ENCODE assay signal across 13 cellular contexts in genomic region chr15:62920569-62921502, GRCh38.
DNase-seq lines count a peak whose midpoint lies in the region; ATAC-seq and TF ChIP-seq lines count a peak whose summit lies in the region.
"Had no signal": no experiment of that assay in that cellular context is flagged by ENCODE, and none has a peak within 500 bp of the region (broad histone marks: within the 10 kb centered on the region; RNA-seq: fewer than 3 reads in every experiment).

No MANE protein-coding gene starts in this region.

- no peaks in the 10 kb centered on the region for H3K36me3 Mint-ChIP-seq in stimulated activated effector memory CD8-positive, alpha-beta T cell treated with anti-CD3 and anti-CD28 coated beads, Interleukin-12 subunit alpha, Interleukin-12 subunit beta, amount 100 ng/mL, for 72 hours
- H3K36me3 Mint-ChIP-seq: activated naive CD4-positive, alpha-beta T cell treated with anti-CD3 and anti-CD28 coated beads, Interleukin-2, amount 50 U/mL, for 72 hours had no signal

- peak overlapping the region; percentile 9 for H2AFZ ChIP-seq in smooth muscle cell (ENCODE audit: low read depth)

- no peaks in the 10 kb centered on the region for H3K36me3 ChIP-seq in smooth muscle cell (ENCODE audit: low read depth)

- no peak for TF ChIP-seq CTCF in smooth muscle cell (IDR thresholded peaks at IDR 0.05; ENCODE audit: borderline replicate concordance, insufficient read depth, poor library complexity, severe bottlenecking)

- DNase-seq in H4 (ENCODE audit: low spot score) (peak; percentile 28), astrocyte of the hippocampus (ENCODE audit: low read depth, low spot score) (peak; percentile 81), left ventricle myocardium superior (peak; percentile 58), smooth muscle cell (lab: John Stamatoyannopoulos, UW; ENCODE audit: unreplicated experiment) (no peak), HT-29 (ENCODE audit: low spot score) (no peak)
- DNase-seq in central memory CD4-positive, alpha-beta T cell = no peak
- DNase-seq in stimulated activated effector memory CD8-positive, alpha-beta T cell treated with anti-CD3 and anti-CD28 coated beads, Interleukin-12 subunit alpha, Interleukin-12 subunit beta, amount 100 ng/mL, for 72 hours (ENCODE audit: low spot score in 2 of 2) = no peak
- DNase-seq: activated CD8-positive, alpha-beta T cell treated with anti-CD3 and anti-CD28 coated beads for 36 hours; Caco-2; NCI-H146; stimulated activated CD4-positive, alpha-beta T cell treated with anti-CD3 and anti-CD28 coated beads, Interleukin-4, amount 100 ng/mL, for 1 hour had no signal

- peaks cover 6% of the 10 kb centered on the region for H3F3A ChIP-seq in smooth muscle cell (ENCODE audit: low read depth)

- WGBS in smooth muscle cell (ENCODE audit: low lambda C conversion rate) = 61% methylated on average over 3 of the region's 3 CpGs

- H3K4me3 Mint-ChIP-seq in stimulated activated effector memory CD8-positive, alpha-beta T cell treated with anti-CD3 and anti-CD28 coated beads, Interleukin-12 subunit alpha, Interleukin-12 subunit beta, amount 100 ng/mL, for 72 hours = no peak overlapping the region
- H3K4me3 Mint-ChIP-seq: activated CD8-positive, alpha-beta T cell treated with anti-CD3 and anti-CD28 coated beads for 36 hours had no signal

- H3K4me3 ChIP-seq in smooth muscle cell = no peak overlapping the region

- H3K9me3 ChIP-seq in smooth muscle cell (replicated peaks; ENCODE audit: low read depth) = no peaks in the 10 kb centered on the region
- H3K9me3 ChIP-seq: Caco-2 had no signal

- ATAC-seq in left ventricle myocardium superior = peak; percentile 93
- ATAC-seq in HG03571 (IDR thresholded peaks at IDR 0.05; ENCODE audit: unreplicated experiment) = no peak
- ATAC-seq in stimulated activated effector memory CD8-positive, alpha-beta T cell treated with anti-CD3 and anti-CD28 coated beads, Interleukin-12 subunit alpha, Interleukin-12 subunit beta, amount 100 ng/mL, for 72 hours = no peak
- ATAC-seq: activated CD8-positive, alpha-beta T cell treated with anti-CD3 and anti-CD28 coated beads for 36 hours; activated naive CD4-positive, alpha-beta T cell treated with anti-CD3 and anti-CD28 coated beads, Interleukin-2, amount 50 U/mL, for 72 hours had no signal

- H3K9me3 Mint-ChIP-seq in stimulated activated effector memory CD8-positive, alpha-beta T cell treated with anti-CD3 and anti-CD28 coated beads, Interleukin-12 subunit alpha, Interleukin-12 subunit beta, amount 100 ng/mL, for 72 hours = no peaks in the 10 kb centered on the region
- H3K9me3 Mint-ChIP-seq: activated CD8-positive, alpha-beta T cell treated with anti-CD3 and anti-CD28 coated beads for 36 hours; activated naive CD4-positive, alpha-beta T cell treated with anti-CD3 and anti-CD28 coated beads, Interleukin-2, amount 50 U/mL, for 72 hours had no signal

- no peak overlapping the region for H3K4me2 ChIP-seq in smooth muscle cell

- intact Hi-C loops in left ventricle myocardium superior (cut with micrococcal nuclease) = no loop called here

- no peaks in the 10 kb centered on the region for H3K4me1 Mint-ChIP-seq in stimulated activated effector memory CD8-positive, alpha-beta T cell treated with anti-CD3 and anti-CD28 coated beads, Interleukin-12 subunit alpha, Interleukin-12 subunit beta, amount 100 ng/mL, for 72 hours

- no peak overlapping the region for H3K27ac Mint-ChIP-seq in stimulated activated effector memory CD8-positive, alpha-beta T cell treated with anti-CD3 and anti-CD28 coated beads, Interleukin-12 subunit alpha, Interleukin-12 subunit beta, amount 100 ng/mL, for 72 hours
- H3K27ac Mint-ChIP-seq: activated CD8-positive, alpha-beta T cell treated with anti-CD3 and anti-CD28 coated beads for 36 hours; activated naive CD4-positive, alpha-beta T cell treated with anti-CD3 and anti-CD28 coated beads, Interleukin-2, amount 50 U/mL, for 72 hours had no signal

- no peaks in the 10 kb centered on the region for H4K20me1 ChIP-seq in smooth muscle cell (ENCODE audit: low read depth)

- H3K27ac ChIP-seq in smooth muscle cell (ENCODE audit: low read depth) = peak overlapping the region; percentile 45

- no peak overlapping the region for H3K9ac ChIP-seq in smooth muscle cell (ENCODE audit: low read depth)

- no peaks in the 10 kb centered on the region for H3K27me3 ChIP-seq in smooth muscle cell (ENCODE audit: low read depth)

- H3K79me2 ChIP-seq in smooth muscle cell (ENCODE audit: low read depth) = no peaks in the 10 kb centered on the region

- peaks cover 4% of the 10 kb centered on the region for H3K4me1 ChIP-seq in smooth muscle cell (ENCODE audit: low read depth)
- H3K4me1 ChIP-seq: Caco-2 had no signal

Comparison
In these comparisons a context has a peak if more than half of its experiments do, and no peak if none do; other contexts are left out.
1. DNase-seq: peak in H4 (single experiment), astrocyte of the hippocampus (single experiment) and left ventricle myocardium superior (single experiment); none in smooth muscle cell (single experiment), central memory CD4-positive, alpha-beta T cell (single experiment), HT-29 (single experiment) and stimulated activated effector memory CD8-positive, alpha-beta T cell treated with anti-CD3 and anti-CD28 coated beads, Interleukin-12 subunit alpha, Interleukin-12 subunit beta, amount 100 ng/mL, for 72 hours (0 of 2).